8 cellular contexts compared by ENCODE assay signal in genomic region chrX:41921492-41922124, GRCh38. TPM values are rescaled to one million over a fixed set of nuclear protein-coding genes. Genes with fewer than 3 reads are reported as not detected.
DNase-seq lines count a peak whose midpoint lies in the region; ATAC-seq and TF ChIP-seq lines count a peak whose summit lies in the region.

No MANE protein-coding gene starts in this region.

- intact Hi-C loops in lower leg skin (cut with DNase I; ENCODE audit: low total_unique reads): no loop called here

- H3K27ac Mint-ChIP-seq in activated naive CD4-positive, alpha-beta T cell treated with anti-CD3 and anti-CD28 coated beads, Interleukin-2, amount 50 U/mL, for 24 hours: peak overlapping the region; percentile 79
- peak overlapping the region; percentile 91 to 95 for H3K27ac Mint-ChIP-seq in effector memory CD8-positive, alpha-beta T cell

- no peaks in the 10 kb centered on the region for H3K27me3 Mint-ChIP-seq in activated naive CD4-positive, alpha-beta T cell treated with anti-CD3 and anti-CD28 coated beads, Interleukin-2, amount 50 U/mL, for 24 hours
- H3K27me3 Mint-ChIP-seq in effector memory CD8-positive, alpha-beta T cell: no peaks in the 10 kb centered on the region

- no peak for TF ChIP-seq CTCF in lower leg skin (IDR thresholded peaks at IDR 0.05)

- no peaks in the 10 kb centered on the region for H3K9me3 ChIP-seq in neuron (ENCODE audit: low read length)

- H2AFZ ChIP-seq in neuron (ENCODE audit: low read depth, low read length): no peak overlapping the region

- H3K9me3 Mint-ChIP-seq in activated naive CD4-positive, alpha-beta T cell treated with anti-CD3 and anti-CD28 coated beads, Interleukin-2, amount 50 U/mL, for 24 hours: no peaks in the 10 kb centered on the region
- H3K9me3 Mint-ChIP-seq in effector memory CD8-positive, alpha-beta T cell: no peaks in the 10 kb centered on the region

- WGBS in lower leg skin, 2 donors: 0 to 28% methylated on average over 4 of the region's 4 CpGs

- H3K4me1 Mint-ChIP-seq in activated naive CD4-positive, alpha-beta T cell treated with anti-CD3 and anti-CD28 coated beads, Interleukin-2, amount 50 U/mL, for 24 hours: peaks cover 54% of the 10 kb centered on the region
- H3K4me1 Mint-ChIP-seq in effector memory CD8-positive, alpha-beta T cell (ENCODE audit: low read depth in 2 of 2): peaks cover 8 to 13% of the 10 kb centered on the region in 2 donors

- H3K36me3 ChIP-seq in neuron (ENCODE audit: insufficient read depth, low read length): no peaks in the 10 kb centered on the region

- no peaks in the 10 kb centered on the region for H3K27me3 ChIP-seq in neuron (ENCODE audit: insufficient read depth, low read length)

- no peak for DNase-seq in activated naive CD4-positive, alpha-beta T cell treated with Interleukin-2 at 50 U/mL for 16 hours
- DNase-seq in OCI-M1 (lab: John Stamatoyannopoulos, UW): peak; percentile 58
- no peak for DNase-seq in effector memory CD8-positive, alpha-beta T cell
- DNase-seq in lower leg skin (ENCODE audit: low spot score in 2 of 2): no peak
- no peak for DNase-seq in HT-29 (ENCODE audit: low spot score)

- H3K4me1 ChIP-seq in neuron (ENCODE audit: insufficient read depth, low read length): peaks cover 3% of the 10 kb centered on the region

- no peaks in the 10 kb centered on the region for H3K36me3 Mint-ChIP-seq in activated naive CD4-positive, alpha-beta T cell treated with anti-CD3 and anti-CD28 coated beads, Interleukin-2, amount 50 U/mL, for 24 hours
- peaks cover 7% of the 10 kb centered on the region for H3K36me3 Mint-ChIP-seq in effector memory CD8-positive, alpha-beta T cell (ENCODE audit: insufficient read depth)

- H3K4me3 ChIP-seq in neuron (ENCODE audit: low read length) (peak overlapping the region; percentile 97), lower leg skin (ENCODE audit: low read depth, poor library complexity, severe bottlenecking) (no peak overlapping the region)

- H3K4me3 Mint-ChIP-seq in activated naive CD4-positive, alpha-beta T cell treated with anti-CD3 and anti-CD28 coated beads, Interleukin-2, amount 50 U/mL, for 24 hours: peak overlapping the region; percentile 95
- peak overlapping the region; percentile 95 for H3K4me3 Mint-ChIP-seq in effector memory CD8-positive, alpha-beta T cell

- no peak for TF ChIP-seq POLR2A in lower leg skin (IDR thresholded peaks at IDR 0.05)

- no peak for ATAC-seq in effector memory CD8-positive, alpha-beta T cell (replicated peaks)
- ATAC-seq in GM19395 (IDR thresholded peaks at IDR 0.05; ENCODE audit: unreplicated experiment): no peak

RNA-seq across cellular contexts. Expression of gene CASK, which starts 1.7 kb away (rescaled TPM):
- 10 to 100 TPM; 22.7 to 43.2 (median 26.8) TPM for total RNA-seq in lower leg skin
- total RNA-seq in HT-29 (2014; rRNA removed; shearing (Covaris generic)): 8.2 and 13.5 TPM in 2 replicates
